8 cellular contexts compared by ENCODE assay signal in genomic region chr21:36156815-36157670, GRCh38. TPM values are rescaled to one million over a fixed set of nuclear protein-coding genes. Genes with fewer than 3 reads are reported as not detected.
DNase-seq lines count a peak whose midpoint lies in the region; ATAC-seq, FAIRE-seq and TF ChIP-seq lines count a peak whose summit lies in the region.

Gene DOP1B, plus strand, starts transcription at chr21:36156824. Its CDS starts 7,910 bp downstream, at chr21:36164734.

- no peak for TF ChIP-seq CTCF in nephron (IDR thresholded peaks at IDR 0.05; ENCODE audit: unreplicated experiment in 3 of 3)

- peak within 1 kb of the TSS; percentile 58 for H3K27ac Mint-ChIP-seq in activated CD4-positive, alpha-beta T cell treated with anti-CD3 and anti-CD28 coated beads, Interleukin-2, amount 10 ng/mL, durations not matched to agents 24 days and 14 days
- H3K27ac Mint-ChIP-seq in nephron, result no peak within 1 kb of the TSS

- POLR2A ChIA-PET in HEK293T (lab: Yijun Ruan, JAX), result no interaction called here

- peak within 1 kb of the TSS; percentile 85 for H3K4me3 Mint-ChIP-seq in activated CD4-positive, alpha-beta T cell treated with anti-CD3 and anti-CD28 coated beads, Interleukin-2, amount 10 ng/mL, durations not matched to agents 24 days and 14 days
- H3K4me3 Mint-ChIP-seq in nephron, result peak within 1 kb of the TSS; percentile 78 to 89 (median 87)

- no peaks in the 10 kb centered on the region for H3K9me3 Mint-ChIP-seq in activated CD4-positive, alpha-beta T cell treated with anti-CD3 and anti-CD28 coated beads, Interleukin-2, amount 10 ng/mL, durations not matched to agents 24 days and 14 days
- H3K9me3 Mint-ChIP-seq in nephron, result no peaks in the 10 kb centered on the region

- peaks cover 8% of the 10 kb centered on the region for H3K27me3 Mint-ChIP-seq in activated CD4-positive, alpha-beta T cell treated with anti-CD3 and anti-CD28 coated beads, Interleukin-2, amount 10 ng/mL, durations not matched to agents 24 days and 14 days
- H3K27me3 Mint-ChIP-seq in nephron (ENCODE audit: low read depth), result peaks cover 31% of the 10 kb centered on the region

- CTCF ChIA-PET in HEK293T (lab: Yijun Ruan, JAX), result no interaction called here

- peak; percentile 38 for FAIRE-seq in GM12892 (lab: Jason Lieb, UNC)
- FAIRE-seq in urothelium cell line (lab: Jason Lieb, UNC), result no peak

- peaks cover 8% of the 10 kb centered on the region for H3K36me3 Mint-ChIP-seq in activated CD4-positive, alpha-beta T cell treated with anti-CD3 and anti-CD28 coated beads, Interleukin-2, amount 10 ng/mL, durations not matched to agents 24 days and 14 days (ENCODE audit: low read depth)
- H3K36me3 Mint-ChIP-seq in nephron (ENCODE audit: low read depth), result no peaks in the 10 kb centered on the region

- DNase-seq in GM12892 (ENCODE audit: insufficient read length) (peak; percentile 46), Kasumi-1 (lab: John Stamatoyannopoulos, UW) (peak; percentile 30 to 41), urothelium cell line (ENCODE audit: low spot score) (peak; percentile 5), HEK293T (ENCODE audit: extremely low spot score) (no peak)
- no peak for DNase-seq in activated CD4-positive, alpha-beta T cell treated with anti-CD3 and anti-CD28 coated beads, Interleukin-2, amount 10 ng/mL, durations not matched to agents 24 days and 14 days

- intact Hi-C loops in activated CD4-positive, alpha-beta T cell treated with anti-CD3 and anti-CD28 coated beads, Interleukin-2, amount 10 ng/mL, durations not matched to agents 24 days and 14 days (cut with micrococcal nuclease), result loop anchor here (1.0 to 2.0 kb wide), 5 partner anchors 16 to 228 kb away; partner anchors contain the start of genes CHAF1B and MORC3

- TF ChIP-seq POLR2A in GM12892 (IDR thresholded peaks at IDR 0.05; ENCODE audit: low read depth, low read length), result peak; percentile 42; the same call in 1 of the 2 replicates

- peaks cover 19% of the 10 kb centered on the region for H3K4me1 Mint-ChIP-seq in activated CD4-positive, alpha-beta T cell treated with anti-CD3 and anti-CD28 coated beads, Interleukin-2, amount 10 ng/mL, durations not matched to agents 24 days and 14 days
- H3K4me1 Mint-ChIP-seq in nephron, result peaks cover 14% of the 10 kb centered on the region

- ATAC-seq in GM21786 (IDR thresholded peaks at IDR 0.05; ENCODE audit: unreplicated experiment) (peak; percentile 9), esophagus mucosa (peak; percentile 24)

TF ChIP-seq in HEK293T, 16 proteins besides CTCF, POLR2A, EP300 and RAD21:
- TF ChIP-seq PKNOX1 (IDR thresholded peaks at IDR 0.05), result no peak
- TF ChIP-seq TARDBP (IDR thresholded peaks at IDR 0.05), result no peak
- no peak for TF ChIP-seq FOXA1 (IDR thresholded peaks at IDR 0.05)
- TF ChIP-seq SUZ12 (IDR thresholded peaks at IDR 0.05), result no peak
- TF ChIP-seq FOXK2 (IDR thresholded peaks at IDR 0.05), result no peak
- no peak for TF ChIP-seq BHLHE40 (IDR thresholded peaks at IDR 0.05; ENCODE audit: borderline replicate concordance)
- TF ChIP-seq LEF1 (IDR thresholded peaks at IDR 0.05; ENCODE audit: borderline replicate concordance), result no peak
- no peak for TF ChIP-seq FOXM1 (IDR thresholded peaks at IDR 0.05; ENCODE audit: borderline replicate concordance)
- no peak for TF ChIP-seq NFRKB (IDR thresholded peaks at IDR 0.05)
- TF ChIP-seq L3MBTL2 (conservative IDR thresholded peaks at IDR 0.05), result no peak

RNA-seq across cellular contexts. Expression of gene DOP1B, which starts in this region (rescaled TPM):
- 3.2 TPM for polyA plus RNA-seq in GM12892 (2012; ENCODE audit: missing spikeins)
- total RNA-seq in activated CD4-positive, alpha-beta T cell treated with anti-CD3 and anti-CD28 coated beads, Interleukin-2, amount 10 ng/mL, durations not matched to agents 24 days and 14 days, result 16.0 and 17.5 TPM in 2 replicates
- 23.8 TPM for total RNA-seq in esophagus mucosa

Comparison
In these comparisons a context has a peak if more than half of its experiments do, and no peak if none do; other contexts are left out.
1. DNase-seq: peak in GM12892 (single experiment), Kasumi-1 (2 of 2) and urothelium cell line (single experiment); none in activated CD4-positive, alpha-beta T cell treated with anti-CD3 and anti-CD28 coated beads, Interleukin-2, amount 10 ng/mL, durations not matched to agents 24 days and 14 days (single experiment) and HEK293T (single experiment).